1 cellular context compared by ENCODE assay signal in the genomic region with DNA sequence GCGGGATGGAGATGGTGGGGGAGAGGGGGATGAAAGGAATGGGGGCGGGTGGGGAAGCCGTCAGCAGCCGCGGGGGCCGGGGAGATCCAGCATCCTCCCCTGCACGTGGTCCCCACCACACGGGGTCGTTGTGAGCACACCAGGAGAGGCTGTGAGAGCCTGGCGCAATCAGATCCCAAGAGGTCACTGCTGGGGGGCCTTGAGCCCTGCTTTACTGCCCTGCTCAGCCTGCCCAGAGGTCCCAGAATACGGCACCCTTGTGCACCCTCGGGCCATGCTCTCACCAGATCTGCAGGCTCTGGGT.
TF ChIP-seq lines count a peak whose summit lies in the region.

No MANE protein-coding gene starts in this region.

TF ChIP-seq in HepG2, 621 proteins besides CTCF, POLR2A, EP300 and RAD21 (continues in another document):
- no peak for TF ChIP-seq ZNF839 (CRISPR knock-in tag; IDR thresholded peaks at IDR 0.05; ENCODE audit: borderline replicate concordance)
- TF ChIP-seq KLF11 (CRISPR knock-in tag; IDR thresholded peaks at IDR 0.05): no peak
- TF ChIP-seq CEBPG (CRISPR knock-in tag; IDR thresholded peaks at IDR 0.05): peak; percentile 45; the same call in 1 of the 2 replicates
- TF ChIP-seq SMC3 (IDR thresholded peaks at IDR 0.05; ENCODE audit: low read length): peak; percentile 27; the same call in 1 of the 2 replicates
- TF ChIP-seq PHF21A (CRISPR knock-in tag; IDR thresholded peaks at IDR 0.05): no peak
- TF ChIP-seq, protein P1, sequence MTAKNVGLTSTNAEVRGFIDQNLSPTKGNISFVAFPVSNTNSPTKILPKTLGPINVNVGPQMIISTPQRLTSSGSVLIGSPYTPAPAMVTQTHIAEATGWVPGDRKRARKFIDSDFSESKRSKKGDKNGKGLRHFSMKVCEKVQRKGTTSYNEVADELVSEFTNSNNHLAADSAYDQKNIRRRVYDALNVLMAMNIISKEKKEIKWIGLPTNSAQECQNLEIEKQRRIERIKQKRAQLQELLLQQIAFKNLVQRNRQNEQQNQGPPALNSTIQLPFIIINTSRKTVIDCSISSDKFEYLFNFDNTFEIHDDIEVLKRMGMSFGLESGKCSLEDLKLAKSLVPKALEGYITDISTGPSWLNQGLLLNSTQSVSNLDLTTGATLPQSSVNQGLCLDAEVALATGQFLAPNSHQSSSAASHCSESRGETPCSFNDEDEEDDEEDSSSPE (CRISPR knock-in tag; IDR thresholded peaks at IDR 0.05): no peak
- no peak for TF ChIP-seq KDM1A (CRISPR knock-in tag; IDR thresholded peaks at IDR 0.05)
- TF ChIP-seq MIXL1 (CRISPR knock-in tag; IDR thresholded peaks at IDR 0.05): no peak
- TF ChIP-seq KMT2A (CRISPR knock-in tag; IDR thresholded peaks at IDR 0.05): no peak
- TF ChIP-seq ZSCAN29 (CRISPR knock-in tag; conservative IDR thresholded peaks at IDR 0.05): no peak
- no peak for TF ChIP-seq ZNF101 (CRISPR knock-in tag; IDR thresholded peaks at IDR 0.05; ENCODE audit: borderline replicate concordance, low read depth)
- TF ChIP-seq CBX2 (IDR thresholded peaks at IDR 0.05; ENCODE audit: low read depth, low read length): no peak
- no peak for TF ChIP-seq CBX2 (CRISPR knock-in tag; IDR thresholded peaks at IDR 0.05; ENCODE audit: low read depth)
- no peak for TF ChIP-seq RBM22 (optimal IDR thresholded peaks at IDR 0.05; ENCODE audit: low read length)
- 0 out of 2 replicates have a peak, but pooled peaks have one; percentile 57 for TF ChIP-seq PCBP1 (IDR thresholded peaks at IDR 0.05; ENCODE audit: borderline replicate concordance, low read depth, low read length)
- peak; percentile 66 for TF ChIP-seq HNRNPK (IDR thresholded peaks at IDR 0.05; ENCODE audit: low read depth, low read length, poor library complexity, severe bottlenecking)
- no peak for TF ChIP-seq RBM39 (IDR thresholded peaks at IDR 0.05; ENCODE audit: low read depth, low read length, poor library complexity, severe bottlenecking)
- TF ChIP-seq, protein P2, sequence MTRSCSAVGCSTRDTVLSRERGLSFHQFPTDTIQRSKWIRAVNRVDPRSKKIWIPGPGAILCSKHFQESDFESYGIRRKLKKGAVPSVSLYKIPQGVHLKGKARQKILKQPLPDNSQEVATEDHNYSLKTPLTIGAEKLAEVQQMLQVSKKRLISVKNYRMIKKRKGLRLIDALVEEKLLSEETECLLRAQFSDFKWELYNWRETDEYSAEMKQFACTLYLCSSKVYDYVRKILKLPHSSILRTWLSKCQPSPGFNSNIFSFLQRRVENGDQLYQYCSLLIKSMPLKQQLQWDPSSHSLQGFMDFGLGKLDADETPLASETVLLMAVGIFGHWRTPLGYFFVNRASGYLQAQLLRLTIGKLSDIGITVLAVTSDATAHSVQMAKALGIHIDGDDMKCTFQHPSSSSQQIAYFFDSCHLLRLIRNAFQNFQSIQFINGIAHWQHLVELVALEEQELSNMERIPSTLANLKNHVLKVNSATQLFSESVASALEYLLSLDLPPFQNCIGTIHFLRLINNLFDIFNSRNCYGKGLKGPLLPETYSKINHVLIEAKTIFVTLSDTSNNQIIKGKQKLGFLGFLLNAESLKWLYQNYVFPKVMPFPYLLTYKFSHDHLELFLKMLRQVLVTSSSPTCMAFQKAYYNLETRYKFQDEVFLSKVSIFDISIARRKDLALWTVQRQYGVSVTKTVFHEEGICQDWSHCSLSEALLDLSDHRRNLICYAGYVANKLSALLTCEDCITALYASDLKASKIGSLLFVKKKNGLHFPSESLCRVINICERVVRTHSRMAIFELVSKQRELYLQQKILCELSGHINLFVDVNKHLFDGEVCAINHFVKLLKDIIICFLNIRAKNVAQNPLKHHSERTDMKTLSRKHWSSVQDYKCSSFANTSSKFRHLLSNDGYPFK (CRISPR knock-in tag; IDR thresholded peaks at IDR 0.05; ENCODE audit: borderline replicate concordance): no peak
- no peak for TF ChIP-seq NKX3-1 (CRISPR knock-in tag; IDR thresholded peaks at IDR 0.05)
- TF ChIP-seq, protein P3, sequence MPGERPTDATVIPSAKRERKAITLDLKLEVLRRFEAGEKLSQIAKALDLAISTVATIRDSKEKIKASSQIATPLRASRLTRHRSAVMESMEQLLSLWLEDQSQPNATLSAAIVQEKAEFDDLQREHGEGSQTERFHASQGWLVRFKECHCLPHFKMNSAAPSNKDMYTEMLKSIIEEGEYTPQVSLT (CRISPR knock-in tag; IDR thresholded peaks at IDR 0.05; ENCODE audit: borderline replicate concordance, low read depth): no peak
- no peak for TF ChIP-seq EZH2 (conservative IDR thresholded peaks at IDR 0.05; ENCODE audit: low read depth, low read length)
- TF ChIP-seq, protein P4, sequence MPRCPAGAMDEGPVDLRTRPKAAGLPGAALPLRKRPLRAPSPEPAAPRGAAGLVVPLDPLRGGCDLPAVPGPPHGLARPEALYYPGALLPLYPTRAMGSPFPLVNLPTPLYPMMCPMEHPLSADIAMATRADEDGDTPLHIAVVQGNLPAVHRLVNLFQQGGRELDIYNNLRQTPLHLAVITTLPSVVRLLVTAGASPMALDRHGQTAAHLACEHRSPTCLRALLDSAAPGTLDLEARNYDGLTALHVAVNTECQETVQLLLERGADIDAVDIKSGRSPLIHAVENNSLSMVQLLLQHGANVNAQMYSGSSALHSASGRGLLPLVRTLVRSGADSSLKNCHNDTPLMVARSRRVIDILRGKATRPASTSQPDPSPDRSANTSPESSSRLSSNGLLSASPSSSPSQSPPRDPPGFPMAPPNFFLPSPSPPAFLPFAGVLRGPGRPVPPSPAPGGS (CRISPR knock-in tag; IDR thresholded peaks at IDR 0.05): no peak
- TF ChIP-seq ISL2 (CRISPR knock-in tag; IDR thresholded peaks at IDR 0.05): no peak
- no peak for TF ChIP-seq ZNF292 (CRISPR knock-in tag; IDR thresholded peaks at IDR 0.05; ENCODE audit: borderline replicate concordance, low read depth)
- no peak for TF ChIP-seq IKZF4 (CRISPR knock-in tag; IDR thresholded peaks at IDR 0.05; ENCODE audit: borderline replicate concordance, low read depth, not compliant biosample characterization)
- TF ChIP-seq CEBPB (IDR thresholded peaks at IDR 0.05; ENCODE audit: borderline replicate concordance, low read depth, low read length): peak; percentile 50; the same call in 1 of the 2 replicates
- TF ChIP-seq DR1 (CRISPR knock-in tag; IDR thresholded peaks at IDR 0.05): no peak
- TF ChIP-seq, protein P5, sequence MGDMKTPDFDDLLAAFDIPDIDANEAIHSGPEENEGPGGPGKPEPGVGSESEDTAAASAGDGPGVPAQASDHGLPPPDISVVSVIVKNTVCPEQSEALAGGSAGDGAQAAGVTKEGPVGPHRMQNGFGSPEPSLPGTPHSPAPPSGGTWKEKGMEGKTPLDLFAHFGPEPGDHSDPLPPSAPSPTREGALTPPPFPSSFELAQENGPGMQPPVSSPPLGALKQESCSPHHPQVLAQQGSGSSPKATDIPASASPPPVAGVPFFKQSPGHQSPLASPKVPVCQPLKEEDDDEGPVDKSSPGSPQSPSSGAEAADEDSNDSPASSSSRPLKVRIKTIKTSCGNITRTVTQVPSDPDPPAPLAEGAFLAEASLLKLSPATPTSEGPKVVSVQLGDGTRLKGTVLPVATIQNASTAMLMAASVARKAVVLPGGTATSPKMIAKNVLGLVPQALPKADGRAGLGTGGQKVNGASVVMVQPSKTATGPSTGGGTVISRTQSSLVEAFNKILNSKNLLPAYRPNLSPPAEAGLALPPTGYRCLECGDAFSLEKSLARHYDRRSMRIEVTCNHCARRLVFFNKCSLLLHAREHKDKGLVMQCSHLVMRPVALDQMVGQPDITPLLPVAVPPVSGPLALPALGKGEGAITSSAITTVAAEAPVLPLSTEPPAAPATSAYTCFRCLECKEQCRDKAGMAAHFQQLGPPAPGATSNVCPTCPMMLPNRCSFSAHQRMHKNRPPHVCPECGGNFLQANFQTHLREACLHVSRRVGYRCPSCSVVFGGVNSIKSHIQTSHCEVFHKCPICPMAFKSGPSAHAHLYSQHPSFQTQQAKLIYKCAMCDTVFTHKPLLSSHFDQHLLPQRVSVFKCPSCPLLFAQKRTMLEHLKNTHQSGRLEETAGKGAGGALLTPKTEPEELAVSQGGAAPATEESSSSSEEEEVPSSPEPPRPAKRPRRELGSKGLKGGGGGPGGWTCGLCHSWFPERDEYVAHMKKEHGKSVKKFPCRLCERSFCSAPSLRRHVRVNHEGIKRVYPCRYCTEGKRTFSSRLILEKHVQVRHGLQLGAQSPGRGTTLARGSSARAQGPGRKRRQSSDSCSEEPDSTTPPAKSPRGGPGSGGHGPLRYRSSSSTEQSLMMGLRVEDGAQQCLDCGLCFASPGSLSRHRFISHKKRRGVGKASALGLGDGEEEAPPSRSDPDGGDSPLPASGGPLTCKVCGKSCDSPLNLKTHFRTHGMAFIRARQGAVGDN (CRISPR knock-in tag; IDR thresholded peaks at IDR 0.05): peak; percentile 36; the same call in 1 of the 2 replicates
- TF ChIP-seq, protein P6, sequence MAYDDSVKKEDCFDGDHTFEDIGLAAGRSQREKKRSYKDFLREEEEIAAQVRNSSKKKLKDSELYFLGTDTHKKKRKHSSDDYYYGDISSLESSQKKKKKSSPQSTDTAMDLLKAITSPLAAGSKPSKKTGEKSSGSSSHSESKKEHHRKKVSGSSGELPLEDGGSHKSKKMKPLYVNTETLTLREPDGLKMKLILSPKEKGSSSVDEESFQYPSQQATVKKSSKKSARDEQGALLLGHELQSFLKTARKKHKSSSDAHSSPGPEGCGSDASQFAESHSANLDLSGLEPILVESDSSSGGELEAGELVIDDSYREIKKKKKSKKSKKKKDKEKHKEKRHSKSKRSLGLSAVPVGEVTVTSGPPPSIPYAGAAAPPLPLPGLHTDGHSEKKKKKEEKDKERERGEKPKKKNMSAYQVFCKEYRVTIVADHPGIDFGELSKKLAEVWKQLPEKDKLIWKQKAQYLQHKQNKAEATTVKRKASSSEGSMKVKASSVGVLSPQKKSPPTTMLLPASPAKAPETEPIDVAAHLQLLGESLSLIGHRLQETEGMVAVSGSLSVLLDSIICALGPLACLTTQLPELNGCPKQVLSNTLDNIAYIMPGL (CRISPR knock-in tag; IDR thresholded peaks at IDR 0.05; ENCODE audit: borderline replicate concordance in 1 of 2, low read depth in 1 of 2): no peak
- no peak for TF ChIP-seq ASH2L (IDR thresholded peaks at IDR 0.05; ENCODE audit: insufficient read length, low read depth, low read length)
- TF ChIP-seq ZMAT3 (CRISPR knock-in tag; conservative IDR thresholded peaks at IDR 0.05): no peak
- TF ChIP-seq, protein P7, sequence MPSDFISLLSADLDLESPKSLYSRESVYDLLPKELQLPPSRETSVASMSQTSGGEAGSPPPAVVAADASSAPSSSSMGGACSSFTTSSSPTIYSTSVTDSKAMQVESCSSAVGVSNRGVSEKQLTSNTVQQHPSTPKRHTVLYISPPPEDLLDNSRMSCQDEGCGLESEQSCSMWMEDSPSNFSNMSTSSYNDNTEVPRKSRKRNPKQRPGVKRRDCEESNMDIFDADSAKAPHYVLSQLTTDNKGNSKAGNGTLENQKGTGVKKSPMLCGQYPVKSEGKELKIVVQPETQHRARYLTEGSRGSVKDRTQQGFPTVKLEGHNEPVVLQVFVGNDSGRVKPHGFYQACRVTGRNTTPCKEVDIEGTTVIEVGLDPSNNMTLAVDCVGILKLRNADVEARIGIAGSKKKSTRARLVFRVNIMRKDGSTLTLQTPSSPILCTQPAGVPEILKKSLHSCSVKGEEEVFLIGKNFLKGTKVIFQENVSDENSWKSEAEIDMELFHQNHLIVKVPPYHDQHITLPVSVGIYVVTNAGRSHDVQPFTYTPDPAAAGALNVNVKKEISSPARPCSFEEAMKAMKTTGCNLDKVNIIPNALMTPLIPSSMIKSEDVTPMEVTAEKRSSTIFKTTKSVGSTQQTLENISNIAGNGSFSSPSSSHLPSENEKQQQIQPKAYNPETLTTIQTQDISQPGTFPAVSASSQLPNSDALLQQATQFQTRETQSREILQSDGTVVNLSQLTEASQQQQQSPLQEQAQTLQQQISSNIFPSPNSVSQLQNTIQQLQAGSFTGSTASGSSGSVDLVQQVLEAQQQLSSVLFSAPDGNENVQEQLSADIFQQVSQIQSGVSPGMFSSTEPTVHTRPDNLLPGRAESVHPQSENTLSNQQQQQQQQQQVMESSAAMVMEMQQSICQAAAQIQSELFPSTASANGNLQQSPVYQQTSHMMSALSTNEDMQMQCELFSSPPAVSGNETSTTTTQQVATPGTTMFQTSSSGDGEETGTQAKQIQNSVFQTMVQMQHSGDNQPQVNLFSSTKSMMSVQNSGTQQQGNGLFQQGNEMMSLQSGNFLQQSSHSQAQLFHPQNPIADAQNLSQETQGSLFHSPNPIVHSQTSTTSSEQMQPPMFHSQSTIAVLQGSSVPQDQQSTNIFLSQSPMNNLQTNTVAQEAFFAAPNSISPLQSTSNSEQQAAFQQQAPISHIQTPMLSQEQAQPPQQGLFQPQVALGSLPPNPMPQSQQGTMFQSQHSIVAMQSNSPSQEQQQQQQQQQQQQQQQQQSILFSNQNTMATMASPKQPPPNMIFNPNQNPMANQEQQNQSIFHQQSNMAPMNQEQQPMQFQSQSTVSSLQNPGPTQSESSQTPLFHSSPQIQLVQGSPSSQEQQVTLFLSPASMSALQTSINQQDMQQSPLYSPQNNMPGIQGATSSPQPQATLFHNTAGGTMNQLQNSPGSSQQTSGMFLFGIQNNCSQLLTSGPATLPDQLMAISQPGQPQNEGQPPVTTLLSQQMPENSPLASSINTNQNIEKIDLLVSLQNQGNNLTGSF (CRISPR knock-in tag; IDR thresholded peaks at IDR 0.05): no peak
- no peak for TF ChIP-seq CREB1 (IDR thresholded peaks at IDR 0.05)
- no peak for TF ChIP-seq CREB1 (CRISPR knock-in tag; IDR thresholded peaks at IDR 0.05)
- TF ChIP-seq NPAS2 (CRISPR knock-in tag; IDR thresholded peaks at IDR 0.05; ENCODE audit: borderline replicate concordance): no peak
- TF ChIP-seq, protein P8, sequence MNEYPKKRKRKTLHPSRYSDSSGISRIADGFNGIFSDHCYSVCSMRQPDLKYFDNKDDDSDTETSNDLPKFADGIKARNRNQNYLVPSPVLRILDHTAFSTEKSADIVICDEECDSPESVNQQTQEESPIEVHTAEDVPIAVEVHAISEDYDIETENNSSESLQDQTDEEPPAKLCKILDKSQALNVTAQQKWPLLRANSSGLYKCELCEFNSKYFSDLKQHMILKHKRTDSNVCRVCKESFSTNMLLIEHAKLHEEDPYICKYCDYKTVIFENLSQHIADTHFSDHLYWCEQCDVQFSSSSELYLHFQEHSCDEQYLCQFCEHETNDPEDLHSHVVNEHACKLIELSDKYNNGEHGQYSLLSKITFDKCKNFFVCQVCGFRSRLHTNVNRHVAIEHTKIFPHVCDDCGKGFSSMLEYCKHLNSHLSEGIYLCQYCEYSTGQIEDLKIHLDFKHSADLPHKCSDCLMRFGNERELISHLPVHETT (CRISPR knock-in tag; conservative IDR thresholded peaks at IDR 0.05): no peak
- TF ChIP-seq, protein P9, sequence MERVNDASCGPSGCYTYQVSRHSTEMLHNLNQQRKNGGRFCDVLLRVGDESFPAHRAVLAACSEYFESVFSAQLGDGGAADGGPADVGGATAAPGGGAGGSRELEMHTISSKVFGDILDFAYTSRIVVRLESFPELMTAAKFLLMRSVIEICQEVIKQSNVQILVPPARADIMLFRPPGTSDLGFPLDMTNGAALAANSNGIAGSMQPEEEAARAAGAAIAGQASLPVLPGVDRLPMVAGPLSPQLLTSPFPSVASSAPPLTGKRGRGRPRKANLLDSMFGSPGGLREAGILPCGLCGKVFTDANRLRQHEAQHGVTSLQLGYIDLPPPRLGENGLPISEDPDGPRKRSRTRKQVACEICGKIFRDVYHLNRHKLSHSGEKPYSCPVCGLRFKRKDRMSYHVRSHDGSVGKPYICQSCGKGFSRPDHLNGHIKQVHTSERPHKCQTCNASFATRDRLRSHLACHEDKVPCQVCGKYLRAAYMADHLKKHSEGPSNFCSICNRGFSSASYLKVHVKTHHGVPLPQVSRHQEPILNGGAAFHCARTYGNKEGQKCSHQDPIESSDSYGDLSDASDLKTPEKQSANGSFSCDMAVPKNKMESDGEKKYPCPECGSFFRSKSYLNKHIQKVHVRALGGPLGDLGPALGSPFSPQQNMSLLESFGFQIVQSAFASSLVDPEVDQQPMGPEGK (CRISPR knock-in tag; IDR thresholded peaks at IDR 0.05): peak; percentile 86
- no peak for TF ChIP-seq SCMH1 (CRISPR knock-in tag; IDR thresholded peaks at IDR 0.05; ENCODE audit: borderline replicate concordance)
